ENCODE assay signal across 11 cellular contexts in genomic region chr7:100171840-100172239, GRCh38. TPM values are rescaled to one million over a fixed set of nuclear protein-coding genes. Genes with fewer than 3 reads are reported as not detected.
DNase-seq lines count a peak whose midpoint lies in the region; ATAC-seq and TF ChIP-seq lines count a peak whose summit lies in the region.
"Had no signal": no experiment of that assay in that cellular context is flagged by ENCODE, and none has a peak within 500 bp of the region (broad histone marks: within the 10 kb centered on the region; RNA-seq: fewer than 3 reads in every experiment).

No MANE protein-coding gene starts in this region.

- H3K9ac ChIP-seq in BLaER1 treated with 17β-estradiol and CSF1 and Interleukin-3, amounts not matched to agents 10 nM and 100 nM = no peak overlapping the region

- H3K4me3 ChIP-seq in BLaER1 treated with 17β-estradiol and CSF1 and Interleukin-3, amounts not matched to agents 10 nM and 100 nM = peak overlapping the region in 6 of 10 experiments; percentile 13 to 41 (median 31); a peak in 7 of 20 replicates
- H3K4me3 ChIP-seq in effector memory CD4-positive, alpha-beta T cell (ENCODE audit: insufficient read depth, low read depth, low read length, poor library complexity, severe bottlenecking) = peak overlapping the region; percentile 37

- H3K36me3 ChIP-seq in BLaER1 treated with 17β-estradiol and CSF1 and Interleukin-3, amounts not matched to agents 10 nM and 100 nM = peaks cover 0 to 38% (median 28%) of the 10 kb centered on the region in 11 experiments; a peak in 17 of 22 replicates
- no peaks in the 10 kb centered on the region for H3K36me3 ChIP-seq in effector memory CD4-positive, alpha-beta T cell (ENCODE audit: control insufficient read depth, insufficient read depth, low read length)

- H3K36me3 Mint-ChIP-seq in IgD-negative memory B cell = no peaks in the 10 kb centered on the region
- H3K36me3 Mint-ChIP-seq in neural crest cell (ENCODE audit: low read depth) = peaks cover 8% of the 10 kb centered on the region

- H3K27ac Mint-ChIP-seq in IgD-negative memory B cell = no peak overlapping the region
- H3K27ac Mint-ChIP-seq in neural crest cell (ENCODE audit: unreplicated experiment) = no peak overlapping the region

- H3K27ac ChIP-seq in BLaER1 treated with 17β-estradiol and CSF1 and Interleukin-3, amounts not matched to agents 10 nM and 100 nM = no peak overlapping the region
- no peak overlapping the region for H3K27ac ChIP-seq in effector memory CD4-positive, alpha-beta T cell (ENCODE audit: insufficient read depth, low read length, poor library complexity, severe bottlenecking)

- peaks cover 0 to 85% (median 30%) of the 10 kb centered on the region in 11 experiments; a peak in 18 of 22 replicates for H4K20me1 ChIP-seq in BLaER1 treated with 17β-estradiol and CSF1 and Interleukin-3, amounts not matched to agents 10 nM and 100 nM

- peak in 1 of 3 donors; percentile 13 for DNase-seq in effector memory CD4-positive, alpha-beta T cell
- DNase-seq in neural crest cell (ENCODE audit: low read depth, low spot score) (no peak), nucleus accumbens (lab: John Stamatoyannopoulos, UW) (no peak), DMS79 (lab: John Stamatoyannopoulos, UW) (no peak), NCI-H1105 treated with DMSO at 0.1 percent for 48 hours (lab: John Stamatoyannopoulos, UW) (no peak)
- DNase-seq: DMS79 treated with DMSO at 0.1 percent for 48 hours, head of caudate nucleus, NCI-H1417 treated with DMSO at 0.1 percent for 48 hours had no signal

- no peak for TF ChIP-seq CTCF in neural crest cell (conservative IDR thresholded peaks at IDR 0.05)

- peaks cover 41 to 77% (median 68%) of the 10 kb centered on the region in 10 experiments for H3K4me1 ChIP-seq in BLaER1 treated with 17β-estradiol and CSF1 and Interleukin-3, amounts not matched to agents 10 nM and 100 nM
- H3K4me1 ChIP-seq in effector memory CD4-positive, alpha-beta T cell (ENCODE audit: control insufficient read depth, insufficient read depth, low read length, poor library complexity, severe bottlenecking) = peaks cover 31% of the 10 kb centered on the region

- H3K9me3 ChIP-seq in BLaER1 treated with 17β-estradiol and CSF1 and Interleukin-3, amounts not matched to agents 10 nM and 100 nM (replicated peaks in 1 of 11) = no peaks in the 10 kb centered on the region
- no peaks in the 10 kb centered on the region for H3K9me3 ChIP-seq in effector memory CD4-positive, alpha-beta T cell (ENCODE audit: control insufficient read depth, low read length)

- H3K4me3 Mint-ChIP-seq in IgD-negative memory B cell (peak overlapping the region in 3 of 4 donors; percentile 63 to 88 (median 88)), neural crest cell (peak overlapping the region; percentile 69)

- peak overlapping the region; percentile 65 to 99 (median 77) for H3K4me2 ChIP-seq in BLaER1 treated with 17β-estradiol and CSF1 and Interleukin-3, amounts not matched to agents 10 nM and 100 nM

- H3K27me3 Mint-ChIP-seq in IgD-negative memory B cell (peaks cover 44% of the 10 kb centered on the region), neural crest cell (ENCODE audit: low read depth) (peaks cover 35% of the 10 kb centered on the region)

- no peaks in the 10 kb centered on the region for H3K9me3 Mint-ChIP-seq in IgD-negative memory B cell
- no peaks in the 10 kb centered on the region for H3K9me3 Mint-ChIP-seq in neural crest cell

- ATAC-seq in HG02678 (IDR thresholded peaks at IDR 0.05; ENCODE audit: unreplicated experiment) = no peak

- H3K4me1 Mint-ChIP-seq in IgD-negative memory B cell = peaks cover 22 to 34% (median 24%) of the 10 kb centered on the region in 3 donors
- peaks cover 65% of the 10 kb centered on the region for H3K4me1 Mint-ChIP-seq in neural crest cell

- peaks cover 38 to 73% (median 68%) of the 10 kb centered on the region in 11 experiments for H3K27me3 ChIP-seq in BLaER1 treated with 17β-estradiol and CSF1 and Interleukin-3, amounts not matched to agents 10 nM and 100 nM
- no peaks in the 10 kb centered on the region for H3K27me3 ChIP-seq in effector memory CD4-positive, alpha-beta T cell (replicated peaks; ENCODE audit: control insufficient read depth, insufficient read depth, low read length, poor library complexity, severe bottlenecking)

RNA-seq across cellular contexts. Expression of gene GAL3ST4, which starts 3.4 kb away (rescaled TPM):
- polyA plus RNA-seq in IgD-negative memory B cell = 0.38 TPM
- total RNA-seq in neural crest cell = 15.3 and 16.6 TPM in 2 replicates

RNA-seq across cellular contexts. Expression of gene GPC2, which starts 5.3 kb away (rescaled TPM):
- 0.23 TPM for polyA plus RNA-seq in IgD-negative memory B cell
- 97.8 and 106 TPM in 2 replicates for total RNA-seq in neural crest cell

RNA-seq across cellular contexts. Expression of gene STAG3, which starts 5.9 kb away (rescaled TPM):
- 61.5 TPM for polyA plus RNA-seq in IgD-negative memory B cell
- 1.1 and 1.9 TPM in 2 replicates for total RNA-seq in neural crest cell

RNA-seq across cellular contexts. Expression of gene TRAPPC14, which starts 13.3 kb away (rescaled TPM):
- 6.3 TPM for polyA plus RNA-seq in IgD-negative memory B cell
- 32.0 and 33.9 TPM in 2 replicates for total RNA-seq in neural crest cell

RNA-seq across cellular contexts. Expression of gene LAMTOR4, which starts 23.1 kb away (rescaled TPM):
- 443 TPM for polyA plus RNA-seq in IgD-negative memory B cell
- 134 and 135 TPM in 2 replicates for total RNA-seq in neural crest cell
